Comparison of ENCODE assay signal across 19 cellular contexts in the genomic region with DNA sequence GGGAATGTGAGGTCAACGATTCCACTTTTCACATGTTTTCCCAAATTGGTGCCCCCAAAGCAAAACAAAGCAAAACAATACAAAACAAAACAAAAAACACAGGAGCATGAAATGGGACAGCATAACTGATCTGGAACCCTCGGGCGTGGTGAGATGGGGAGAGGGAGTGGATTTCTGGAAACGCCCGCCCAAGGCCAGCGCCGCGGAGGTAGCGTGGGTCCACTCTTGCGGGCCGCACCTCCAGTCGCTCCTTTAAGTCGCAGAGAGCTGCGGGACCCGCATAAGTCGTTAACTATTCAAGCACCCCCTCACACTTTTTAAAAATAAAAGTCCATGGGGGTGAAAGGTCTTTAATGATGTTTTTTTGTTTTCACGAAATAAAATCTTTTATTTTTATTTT. TPM values are rescaled to one million over a fixed set of nuclear protein-coding genes. Genes with fewer than 3 reads are reported as not detected.
"Had no signal": no experiment of that assay in that cellular context is flagged by ENCODE, and none has a peak within 500 bp of the region (broad histone marks: within the 10 kb centered on the region; RNA-seq: fewer than 3 reads in every experiment).

No MANE protein-coding gene starts in this region.

- DNase-seq: activated B cell treated with CpG ODN at 0.5 μM for 24 hours; activated CD4-positive, alpha-beta T cell treated with anti-CD3 and anti-CD28 coated beads for 48 hours; cerebellar nuclear complex; cortex of kidney; effector CD4-positive, alpha-beta T cell; gastrocnemius medialis; heart left ventricle; left lung; psoas muscle; right cardiac atrium; stimulated activated CD4-positive, alpha-beta T cell treated with anti-CD3 and anti-CD28 coated beads, Interleukin-2, amount 100 ng/mL, for 48 hours had no signal

- FAIRE-seq: TTC549 had no signal

- H3K4me3 Mint-ChIP-seq: activated B cell treated with CpG ODN at 0.5 μM for 24 hours had no signal

- H3K36me3 ChIP-seq: ascending aorta, breast epithelium, gastrocnemius medialis, heart left ventricle, left lung had no signal

- H3K9me3 ChIP-seq: ascending aorta, breast epithelium, gastrocnemius medialis, heart left ventricle, left lung, psoas muscle had no signal

- H3K27ac ChIP-seq: ascending aorta, breast epithelium, gastrocnemius medialis, heart left ventricle, left lung, psoas muscle had no signal

- H3K27ac Mint-ChIP-seq: activated B cell treated with CpG ODN at 0.5 μM for 24 hours had no signal

- ATAC-seq: esophagus mucosa, gastrocnemius medialis, heart left ventricle, left lung, psoas muscle, right cardiac atrium had no signal

- H3K27me3 ChIP-seq: gastrocnemius medialis had no signal

- H3K4me3 ChIP-seq: ascending aorta, gastrocnemius medialis, heart left ventricle, left lung, psoas muscle had no signal

- H3K4me1 ChIP-seq: gastrocnemius medialis, psoas muscle had no signal

RNA-seq across cellular contexts. Expression of a gene that starts 4.3 kb away (rescaled TPM):
- total RNA-seq: activated CD8-positive, alpha-beta memory T cell treated with anti-CD3 and anti-CD28 coated beads for 36 hours; esophagus mucosa; kidney epithelial cell; T-helper 2 cell treated with Interferon-gamma antibody and Interleukin-4, amounts not matched to agents 100 ng/mL and 5 ng/mL, for 36 hours; ureter had no signal
